Comparison of ENCODE assay signal across 12 cellular contexts in genomic region chr1:25296501-25296900, GRCh38. TPM values are rescaled to one million over a fixed set of nuclear protein-coding genes. Genes with fewer than 3 reads are reported as not detected.
"Had no signal": no experiment of that assay in that cellular context is flagged by ENCODE, and none has a peak within 500 bp of the region (broad histone marks: within the 10 kb centered on the region; RNA-seq: fewer than 3 reads in every experiment).

No MANE protein-coding gene starts in this region.

RNA-seq across cellular contexts. Expression of gene RHD, which starts 24.2 kb away (rescaled TPM):
- total RNA-seq: natural killer cell treated with Interleukin-12 subunit alpha and Interleukin-12 subunit beta and Interleukin-15 and Interleukin-18, amount 100 ng/mL, for 72 hours; omental fat pad; osteocyte; pancreas; posterior vena cava; prostate gland; pulmonary artery endothelial cell; smooth muscle cell; suprapubic skin; transverse colon; upper lobe of right lung had no signal
- polyA plus RNA-seq: pancreas, smooth muscle cell, urinary bladder had no signal
